22 cellular contexts compared by ENCODE assay signal in genomic region chr1:63679076-63679475, GRCh38.
"Had no signal": no experiment of that assay in that cellular context is flagged by ENCODE, and none has a peak within 500 bp of the region (broad histone marks: within the 10 kb centered on the region; RNA-seq: fewer than 3 reads in every experiment).

No MANE protein-coding gene starts in this region.

- H3K4me3 ChIP-seq: breast epithelium, gastrocnemius medialis, heart left ventricle, pancreas, tibial artery had no signal

- H3K4me1 ChIP-seq: breast epithelium, gastrocnemius medialis had no signal

- H3K9me3 ChIP-seq: breast epithelium, gastrocnemius medialis, heart left ventricle, neutrophil, pancreas, tibial artery had no signal

- H3K27ac ChIP-seq: breast epithelium, gastrocnemius medialis, heart left ventricle, neutrophil, pancreas, tibial artery had no signal

- DNase-seq: activated CD4-positive, alpha-beta T cell treated with anti-CD3 and anti-CD28 coated beads, Interleukin-2, amount 10 ng/mL, durations not matched to agents 7 days and 5 days; activated CD8-positive, alpha-beta T cell treated with anti-CD3 and anti-CD28 coated beads, Interleukin-2, amount 10 ng/mL, durations not matched to agents 7 days and 5 days; activated naive CD4-positive, alpha-beta T cell treated with anti-CD3 and anti-CD28 coated beads for 36 hours; activated T-cell treated with anti-CD3 and anti-CD28 coated beads, Interleukin-2, amount 50 U/mL, for 24 hours; anterior cingulate cortex; cortex of kidney; erythroblast; gastrocnemius medialis; heart left ventricle; left cardiac atrium; mesendoderm; natural killer cell; pancreas; retina; stimulated activated CD4-positive, alpha-beta T cell treated with anti-CD3 and anti-CD28 coated beads, Interleukin-12 subunit alpha, Interleukin-12 subunit beta, amount 100 ng/mL, for 4 hours; stimulated activated CD4-positive, alpha-beta T cell treated with anti-CD3 and anti-CD28 coated beads, Interleukin-1b, Interleukin-23, amount 100 ng/mL, for 48 hours; stimulated activated CD8-positive, alpha-beta memory T cell treated with anti-CD3 and anti-CD28 coated beads, Interleukin-4, amount 100 ng/mL, for 48 hours; stimulated activated naive CD4-positive, alpha-beta T cell; tibial artery had no signal

- H3K36me3 ChIP-seq: breast epithelium, gastrocnemius medialis, heart left ventricle, neutrophil, pancreas, tibial artery had no signal

- H3K27me3 ChIP-seq: breast epithelium, gastrocnemius medialis, heart left ventricle, neutrophil, pancreas, tibial artery had no signal

- ATAC-seq: activated CD4-positive, CD25-positive, alpha-beta regulatory T cell treated with anti-CD3 and anti-CD28 coated beads, Interleukin-2, amount 50 U/mL, for 24 hours; activated CD8-positive, alpha-beta T cell treated with anti-CD3 and anti-CD28 coated beads, Interleukin-2, amount 10 ng/mL, durations not matched to agents 7 days and 5 days; gastrocnemius medialis; heart left ventricle; left cardiac atrium; natural killer cell; pancreas had no signal
